ENCODE assay signal across 8 cellular contexts in genomic region chr16:18926189-18926865, GRCh38. TPM values are rescaled to one million over a fixed set of nuclear protein-coding genes. Genes with fewer than 3 reads are reported as not detected.
DNase-seq lines count a peak whose midpoint lies in the region; ATAC-seq and TF ChIP-seq lines count a peak whose summit lies in the region.
"Not testable (repeated sequence)": the region's sequence is repeated elsewhere in the genome, so short reads cannot be mapped to it uniquely, and the experiment has no call there.

SMG1 (minus strand) TSS chr16:18926408; CDS start chr16:18926041, 367 bp downstream.

- intact Hi-C loops in left colon (cut with DNase I, micrococcal nuclease) = not testable (repeated sequence)

- H3K36me3 Mint-ChIP-seq in activated CD4-positive, alpha-beta T cell treated with anti-CD3 and anti-CD28 coated beads, Interleukin-2, amount 10 ng/mL, durations not matched to agents 7 days and 5 days (ENCODE audit: low read depth) = not testable (repeated sequence)

- H3K27ac Mint-ChIP-seq in activated CD4-positive, alpha-beta T cell treated with anti-CD3 and anti-CD28 coated beads, Interleukin-2, amount 10 ng/mL, durations not matched to agents 7 days and 5 days = peak within 1 kb of the TSS; percentile 96

- CTCF ChIA-PET in activated CD4-positive, alpha-beta T cell treated with anti-CD3 and anti-CD28 coated beads, Interleukin-2, amount 10 ng/mL, durations not matched to agents 7 days and 5 days (lab: Charles Lee) = interaction anchor here (0.6 kb wide), 2 partner anchors 24 to 107 kb away, joined by 3 read pairs; no protein-coding TSS in a partner anchor

- not testable (repeated sequence) for H3K27me3 Mint-ChIP-seq in activated CD4-positive, alpha-beta T cell treated with anti-CD3 and anti-CD28 coated beads, Interleukin-2, amount 10 ng/mL, durations not matched to agents 7 days and 5 days

- TF ChIP-seq CTCF in coronary artery (IDR thresholded peaks at IDR 0.05) = not testable (repeated sequence)

- H3K4me3 Mint-ChIP-seq in activated CD4-positive, alpha-beta T cell treated with anti-CD3 and anti-CD28 coated beads, Interleukin-2, amount 10 ng/mL, durations not matched to agents 7 days and 5 days = peak within 1 kb of the TSS; percentile 91

- H3K27ac ChIP-seq in coronary artery = peak within 1 kb of the TSS; percentile 84 to 97

- H3K4me3 ChIP-seq in coronary artery = peak within 1 kb of the TSS; percentile 93

- not testable (repeated sequence) for H3K9me3 Mint-ChIP-seq in activated CD4-positive, alpha-beta T cell treated with anti-CD3 and anti-CD28 coated beads, Interleukin-2, amount 10 ng/mL, durations not matched to agents 7 days and 5 days

- peak; percentile 83 for ATAC-seq in GM19351 (IDR thresholded peaks at IDR 0.05; ENCODE audit: unreplicated experiment)
- peak; percentile 84 for ATAC-seq in HG03520 (IDR thresholded peaks at IDR 0.05; ENCODE audit: unreplicated experiment)
- ATAC-seq in left colon = peak; percentile 85

- peaks cover 24% of the 10 kb centered on the region for H3K4me1 Mint-ChIP-seq in activated CD4-positive, alpha-beta T cell treated with anti-CD3 and anti-CD28 coated beads, Interleukin-2, amount 10 ng/mL, durations not matched to agents 7 days and 5 days

- DNase-seq in C1 segment of cervical spinal cord (lab: John Stamatoyannopoulos, UW) = peak; percentile 39 to 98 (median 87)
- peak; percentile 87 for DNase-seq in NCI-H526 treated with DMSO at 0.1 percent for 48 hours (lab: John Stamatoyannopoulos, UW)
- DNase-seq in activated CD4-positive, alpha-beta T cell treated with anti-CD3 and anti-CD28 coated beads, Interleukin-2, amount 10 ng/mL, durations not matched to agents 7 days and 5 days = peak; percentile 90
- DNase-seq in coronary artery (ENCODE audit: low spot score) = peak; percentile 94
- peak; percentile 97 for DNase-seq in left colon
- peak; percentile 91 to 96 for DNase-seq in stimulated activated CD4-positive, alpha-beta T cell treated with anti-CD3 and anti-CD28 coated beads, Interleukin-1b, Interleukin-23, amount 100 ng/mL, for 4 hours (ENCODE audit: low read depth in 2 of 2)

- POLR2A ChIA-PET in activated CD4-positive, alpha-beta T cell treated with anti-CD3 and anti-CD28 coated beads, Interleukin-2, amount 10 ng/mL, durations not matched to agents 7 days and 5 days (lab: Charles Lee) = not testable (repeated sequence)

RNA-seq across cellular contexts. Expression of gene SMG1, which starts in this region (rescaled TPM):
- total RNA-seq in activated CD4-positive, alpha-beta T cell treated with anti-CD3 and anti-CD28 coated beads, Interleukin-2, amount 10 ng/mL, durations not matched to agents 7 days and 5 days = 100 to 1,000 TPM; 128 to 137 TPM
- 10 to 100 TPM; 85.3 to 99.1 TPM for total RNA-seq in left colon

Comparison
In these comparisons a context has a peak if more than half of its experiments do, and no peak if none do; other contexts are left out.
1. Peak in every context shown above with its lines: DNase-seq, ATAC-seq, H3K4me3 ChIP-seq and H3K27ac ChIP-seq.